In the genomic region with DNA sequence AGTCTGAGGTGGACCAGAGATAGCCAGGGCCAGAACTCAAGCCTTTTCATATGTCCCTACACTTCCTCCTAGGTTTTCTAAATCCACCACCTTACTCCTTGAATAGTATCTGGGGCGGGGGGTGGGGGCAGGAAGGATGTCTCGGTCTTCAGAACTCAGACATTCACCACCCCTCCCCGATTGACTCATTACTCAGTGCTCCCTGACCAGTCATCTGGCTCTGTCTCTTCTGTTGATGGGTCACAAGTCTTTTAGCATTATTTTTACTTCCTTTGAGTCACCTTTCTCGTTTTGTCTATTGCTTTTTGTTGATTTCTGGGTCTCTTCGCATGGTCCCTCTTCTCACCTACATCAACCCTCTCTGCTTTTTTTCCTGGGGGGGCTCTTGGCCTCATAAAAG, we compare ENCODE assay signal across 27 cellular contexts. TPM values are rescaled to one million over a fixed set of nuclear protein-coding genes. Genes with fewer than 3 reads are reported as not detected.
"Had no signal": no experiment of that assay in that cellular context is flagged by ENCODE, and none has a peak within 500 bp of the region (broad histone marks: within the 10 kb centered on the region; RNA-seq: fewer than 3 reads in every experiment).

No MANE protein-coding gene starts in this region.

- H3K4me1 ChIP-seq: ascending aorta, foreskin keratinocyte, thyroid gland had no signal

- H3K27me3 ChIP-seq: ascending aorta, foreskin keratinocyte, thyroid gland had no signal

- ATAC-seq: activated T-cell treated with anti-CD3 and anti-CD28 coated beads, Interleukin-2, amount 50 U/mL, for 4 hours; foreskin keratinocyte had no signal

- H3K9me3 ChIP-seq: ascending aorta, left ventricle myocardium inferior, thyroid gland had no signal

- H3K36me3 ChIP-seq: ascending aorta, left ventricle myocardium inferior, thyroid gland had no signal

- H3K27ac ChIP-seq: ascending aorta, foreskin keratinocyte, left ventricle myocardium inferior, thyroid gland had no signal

- H3K4me3 ChIP-seq: ascending aorta, left ventricle myocardium inferior, thyroid gland had no signal

- DNase-seq: activated CD4-positive, alpha-beta T cell treated with anti-CD3 and anti-CD28 coated beads for 1 hour; activated CD4-positive, alpha-beta T cell treated with anti-CD3 and anti-CD28 coated beads, Interleukin-2, amount 50 U/mL, for 48 hours; activated effector memory CD4-positive, alpha-beta T cell treated with anti-CD3 and anti-CD28 coated beads, Interleukin-2, amount 50 U/mL, for 16 hours; activated T-cell treated with anti-CD3 and anti-CD28 coated beads, Interleukin-2, amount 50 U/mL, for 4 hours; dermis blood vessel endothelial cell; effector memory CD4-positive, alpha-beta T cell; kidney; left ventricle myocardium inferior; mammary epithelial cell; midbrain; nephron progenitor cell; occipital lobe; retina; stimulated activated CD4-positive, alpha-beta T cell treated with anti-CD3 and anti-CD28 coated beads, Interleukin-1b, Interleukin-23, amount 100 ng/mL, for 48 hours; stimulated activated CD8-positive, alpha-beta memory T cell treated with anti-CD3 and anti-CD28 coated beads, Interleukin-4, amount 100 ng/mL, for 48 hours; stimulated activated naive CD4-positive, alpha-beta T cell treated with Interleukin-2 at 50 U/mL for 16 hours; T1000; thyroid gland had no signal

RNA-seq across cellular contexts. Expression of a gene that starts 23.3 kb away (rescaled TPM):
- total RNA-seq: activated T-cell treated with anti-CD3 and anti-CD28 coated beads, Interleukin-2, amount 50 U/mL, for 4 hours; ascending aorta; cerebellum; dermis blood vessel endothelial cell; foreskin keratinocyte; kidney; left ventricle myocardium inferior; mammary epithelial cell; myocyte; occipital lobe; posterior vena cava; subcutaneous adipose tissue; T-helper 1 cell treated with Interleukin-12 subunit alpha and Interleukin-12 subunit beta and Interleukin-4 antibody, amounts not matched to agents 30 ng/mL and 1 ng/mL, for 36 hours; thyroid gland; ureter had no signal
- polyA plus RNA-seq: adipose tissue, foreskin keratinocyte, mammary epithelial cell had no signal
